Comparison of ENCODE assay signal across 18 cellular contexts in genomic region chr11:24078056-24078455, GRCh38.
"Had no signal": no experiment of that assay in that cellular context is flagged by ENCODE, and none has a peak within 500 bp of the region (broad histone marks: within the 10 kb centered on the region; RNA-seq: fewer than 3 reads in every experiment).

No MANE protein-coding gene starts in this region.

- H3K4me3 ChIP-seq: colonic mucosa, gastrocnemius medialis, heart right ventricle, left lung, lower lobe of right lung, neural progenitor cell, ovary, right atrium auricular region, sigmoid colon, skin epidermis had no signal

- DNase-seq: colonic mucosa; dermis blood vessel endothelial cell; effector CD4-positive, alpha-beta T cell; endodermal cell; erythroblast; gastrocnemius medialis; heart right ventricle; left lung; lower lobe of right lung; midbrain; nucleus accumbens; ovary; sigmoid colon; stimulated activated CD4-positive, alpha-beta T cell treated with anti-CD3 and anti-CD28 coated beads, Interleukin-12 subunit alpha, Interleukin-12 subunit beta, amount 100 ng/mL, for 4 hours; stimulated activated naive CD4-positive, alpha-beta T cell treated with Interleukin-2 at 50 U/mL for 16 hours had no signal

- H3K27ac ChIP-seq: colonic mucosa, gastrocnemius medialis, heart right ventricle, left lung, lower lobe of right lung, neural progenitor cell, ovary, right atrium auricular region, sigmoid colon, skin epidermis had no signal

- H3K27me3 ChIP-seq: colonic mucosa, gastrocnemius medialis, heart right ventricle, left lung, neural progenitor cell, ovary, right atrium auricular region, sigmoid colon had no signal
